20 cellular contexts compared by ENCODE assay signal in genomic region chr3:29565236-29565635, GRCh38.
"Had no signal": no experiment of that assay in that cellular context is flagged by ENCODE, and none has a peak within 500 bp of the region (broad histone marks: within the 10 kb centered on the region; RNA-seq: fewer than 3 reads in every experiment).

No MANE protein-coding gene starts in this region.

- H3K9me3 Mint-ChIP-seq: activated CD4-positive, alpha-beta T cell treated with anti-CD3 and anti-CD28 coated beads, Interleukin-2, amount 10 ng/mL, durations not matched to agents 24 days and 14 days; activated naive CD4-positive, alpha-beta T cell treated with anti-CD3 and anti-CD28 coated beads, Interleukin-2, amount 10 ng/mL, durations not matched to agents 7 days and 5 days; activated T-cell treated with anti-CD3 and anti-CD28 coated beads, Interleukin-2, amount 50 U/mL, for 4 hours; neural crest cell had no signal

- H3K36me3 Mint-ChIP-seq: activated naive CD4-positive, alpha-beta T cell treated with anti-CD3 and anti-CD28 coated beads, Interleukin-2, amount 10 ng/mL, durations not matched to agents 7 days and 5 days; immature natural killer cell; naive B cell had no signal

- H3K4me1 Mint-ChIP-seq: activated CD4-positive, alpha-beta T cell treated with anti-CD3 and anti-CD28 coated beads, Interleukin-2, amount 10 ng/mL, durations not matched to agents 24 days and 14 days; activated naive CD4-positive, alpha-beta T cell treated with anti-CD3 and anti-CD28 coated beads, Interleukin-2, amount 10 ng/mL, durations not matched to agents 7 days and 5 days; immature natural killer cell; naive B cell had no signal

- H3K9me3 ChIP-seq: adrenal gland, mucosa of descending colon, prostate gland, stomach, vagina had no signal

- H3K4me3 Mint-ChIP-seq: activated CD4-positive, alpha-beta T cell treated with anti-CD3 and anti-CD28 coated beads, Interleukin-2, amount 10 ng/mL, durations not matched to agents 24 days and 14 days; activated CD8-positive, alpha-beta T cell treated with anti-CD3 and anti-CD28 coated beads, Interleukin-2, amount 10 ng/mL, durations not matched to agents 7 days and 5 days; activated naive CD4-positive, alpha-beta T cell treated with anti-CD3 and anti-CD28 coated beads, Interleukin-2, amount 10 ng/mL, durations not matched to agents 7 days and 5 days; activated T-cell treated with anti-CD3 and anti-CD28 coated beads, Interleukin-2, amount 50 U/mL, for 4 hours; immature natural killer cell; naive B cell; neural crest cell had no signal

- H3K27ac ChIP-seq: prostate gland, stomach, vagina had no signal

- ATAC-seq: activated CD8-positive, alpha-beta T cell treated with anti-CD3 and anti-CD28 coated beads, Interleukin-2, amount 10 ng/mL, durations not matched to agents 7 days and 5 days; activated T-cell treated with anti-CD3 and anti-CD28 coated beads, Interleukin-2, amount 50 U/mL, for 4 hours; esophagus mucosa; mucosa of descending colon; right cardiac atrium had no signal

- DNase-seq: activated CD4-positive, alpha-beta T cell treated with anti-CD3 and anti-CD28 coated beads, Interleukin-2, amount 10 ng/mL, durations not matched to agents 24 days and 14 days; activated CD4-positive, CD25-positive, alpha-beta regulatory T cell; activated CD8-positive, alpha-beta T cell treated with anti-CD3 and anti-CD28 coated beads, Interleukin-2, amount 10 ng/mL, durations not matched to agents 7 days and 5 days; activated naive CD4-positive, alpha-beta T cell treated with anti-CD3 and anti-CD28 coated beads, Interleukin-2, amount 10 ng/mL, durations not matched to agents 7 days and 5 days; activated T-cell treated with anti-CD3 and anti-CD28 coated beads, Interleukin-2, amount 50 U/mL, for 4 hours; adrenal gland; immature natural killer cell; mesenchymal stem cell; mucosa of descending colon; naive B cell; right cardiac atrium; stimulated activated CD4-positive, alpha-beta T cell treated with anti-CD3 and anti-CD28 coated beads, Interleukin-4, amount 100 ng/mL, for 1 hour; stomach; T1000; trophoblast cell had no signal

- H3K4me1 ChIP-seq: prostate gland, stomach had no signal

- H3K27me3 Mint-ChIP-seq: activated CD4-positive, alpha-beta T cell treated with anti-CD3 and anti-CD28 coated beads, Interleukin-2, amount 10 ng/mL, durations not matched to agents 24 days and 14 days; activated naive CD4-positive, alpha-beta T cell treated with anti-CD3 and anti-CD28 coated beads, Interleukin-2, amount 10 ng/mL, durations not matched to agents 7 days and 5 days; naive B cell had no signal

- H3K4me3 ChIP-seq: adrenal gland, mucosa of descending colon, prostate gland, smooth muscle cell, stomach, vagina had no signal

- H3K27me3 ChIP-seq: adrenal gland, stomach, vagina had no signal

- H3K27ac Mint-ChIP-seq: activated CD4-positive, alpha-beta T cell treated with anti-CD3 and anti-CD28 coated beads, Interleukin-2, amount 10 ng/mL, durations not matched to agents 24 days and 14 days; activated CD8-positive, alpha-beta T cell treated with anti-CD3 and anti-CD28 coated beads, Interleukin-2, amount 10 ng/mL, durations not matched to agents 7 days and 5 days; activated naive CD4-positive, alpha-beta T cell treated with anti-CD3 and anti-CD28 coated beads, Interleukin-2, amount 10 ng/mL, durations not matched to agents 7 days and 5 days; immature natural killer cell; naive B cell had no signal

- H3K36me3 ChIP-seq: adrenal gland, prostate gland, stomach, vagina had no signal
